In the genomic region with DNA sequence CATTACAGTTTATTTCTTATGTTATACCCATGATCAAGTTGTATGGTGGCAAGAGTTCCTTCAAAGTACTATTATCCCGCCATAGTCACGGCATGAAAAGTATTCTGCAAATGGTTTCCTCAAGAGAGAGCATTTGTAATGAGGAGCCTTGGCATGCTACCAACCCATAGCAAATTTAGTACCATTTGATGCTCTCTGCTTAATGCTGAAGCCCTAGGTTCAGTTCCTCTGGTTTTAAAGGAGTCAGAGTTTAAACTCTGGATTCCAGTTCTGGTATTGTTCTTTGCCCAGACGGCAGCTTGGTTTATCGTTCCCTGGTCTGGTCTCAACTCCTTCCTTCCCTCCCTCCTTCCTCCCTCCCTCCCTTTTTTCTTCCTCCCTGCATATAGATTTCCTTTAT, we compare ENCODE assay signal across 27 cellular contexts.
DNase-seq lines count a peak whose midpoint lies in the region; ATAC-seq and TF ChIP-seq lines count a peak whose summit lies in the region.
"Had no signal": no experiment of that assay in that cellular context is flagged by ENCODE, and none has a peak within 500 bp of the region (broad histone marks: within the 10 kb centered on the region; RNA-seq: fewer than 3 reads in every experiment).

No MANE protein-coding gene starts in this region.

- no peaks in the 10 kb centered on the region for H3K9me3 Mint-ChIP-seq in dendritic cell treated with granulocyte-macrophage colony-stimulating factor and Interleukin-4, amounts not matched to agents 40 ng/mL and 50 ng/mL, for 4 days
- no peaks in the 10 kb centered on the region for H3K9me3 Mint-ChIP-seq in osteocyte (ENCODE audit: unreplicated experiment)
- H3K9me3 Mint-ChIP-seq: activated naive CD8-positive, alpha-beta T cell treated with anti-CD3 and anti-CD28 coated beads, Interleukin-2, amount 10 ng/mL, durations not matched to agents 7 days and 5 days; activated T-cell treated with anti-CD3 and anti-CD28 coated beads, Interleukin-2, amount 50 U/mL, for 4 hours; immature natural killer cell; stimulated activated naive CD8-positive, alpha-beta T cell treated with anti-CD3 and anti-CD28 coated beads, Interleukin-15, amount 100 ng/mL, for 72 hours had no signal

- H3K27me3 ChIP-seq in ACC112 (ENCODE audit: insufficient read depth, low read length) (no peaks in the 10 kb centered on the region), SJSA1 (replicated peaks) (no peaks in the 10 kb centered on the region)
- H3K27me3 ChIP-seq: pancreas, right atrium auricular region had no signal

- ATAC-seq in HG03354 (IDR thresholded peaks at IDR 0.05; ENCODE audit: poor library complexity, severe bottlenecking, unreplicated experiment), result no peak
- ATAC-seq in GM18861 (IDR thresholded peaks at IDR 0.05; ENCODE audit: unreplicated experiment), result no peak
- no peak for ATAC-seq in GM18868 (IDR thresholded peaks at IDR 0.05; ENCODE audit: unreplicated experiment)
- ATAC-seq: GM12878; stimulated activated naive CD8-positive, alpha-beta T cell treated with anti-CD3 and anti-CD28 coated beads, Interleukin-15, amount 100 ng/mL, for 72 hours; WTC11 had no signal

- intact Hi-C loops in dendritic cell treated with granulocyte-macrophage colony-stimulating factor and Interleukin-4, amounts not matched to agents 40 ng/mL and 50 ng/mL, for 4 days (cut with micrococcal nuclease), result no loop called here

- no peak for TF ChIP-seq CTCF in osteocyte (IDR thresholded peaks at IDR 0.05)

- no peaks in the 10 kb centered on the region for H3K36me3 Mint-ChIP-seq in dendritic cell treated with granulocyte-macrophage colony-stimulating factor and Interleukin-4, amounts not matched to agents 40 ng/mL and 50 ng/mL, for 4 days (ENCODE audit: low read depth)
- no peaks in the 10 kb centered on the region for H3K36me3 Mint-ChIP-seq in osteocyte (ENCODE audit: unreplicated experiment)
- H3K36me3 Mint-ChIP-seq: activated naive CD8-positive, alpha-beta T cell treated with anti-CD3 and anti-CD28 coated beads, Interleukin-2, amount 10 ng/mL, durations not matched to agents 7 days and 5 days; CD8-positive, alpha-beta memory T cell; immature natural killer cell; WTC11 had no signal

- peaks cover 24% of the 10 kb centered on the region for H3K4me1 Mint-ChIP-seq in dendritic cell treated with granulocyte-macrophage colony-stimulating factor and Interleukin-4, amounts not matched to agents 40 ng/mL and 50 ng/mL, for 4 days (ENCODE audit: low read depth)
- H3K4me1 Mint-ChIP-seq in osteocyte (ENCODE audit: unreplicated experiment), result peaks cover 32% of the 10 kb centered on the region
- H3K4me1 Mint-ChIP-seq: activated naive CD8-positive, alpha-beta T cell treated with anti-CD3 and anti-CD28 coated beads, Interleukin-2, amount 10 ng/mL, durations not matched to agents 7 days and 5 days; B cell; CD8-positive, alpha-beta memory T cell; WTC11 had no signal

- DNase-seq in SJSA1 (ENCODE audit: low read depth in 1 of 2, low spot score in 2 of 2) (peak in 1 of 2 experiments; percentile 28), osteocyte (ENCODE audit: extremely low spot score, unreplicated experiment) (no peak), middle frontal gyrus (ENCODE audit: extremely low spot score, low spot score) (no peak)
- DNase-seq: ACHN; activated CD4-positive, alpha-beta T cell treated with anti-CD3 and anti-CD28 coated beads, Interleukin-2, amount 10 ng/mL, durations not matched to agents 7 days and 5 days; activated gamma-delta T cell treated with Interleukin-2 at 50 U/mL for 16 hours; activated naive CD8-positive, alpha-beta T cell treated with anti-CD3 and anti-CD28 coated beads, Interleukin-2, amount 10 ng/mL, durations not matched to agents 7 days and 5 days; activated T-cell treated with anti-CD3 and anti-CD28 coated beads, Interleukin-2, amount 50 U/mL, for 4 hours; CD8-positive, alpha-beta memory T cell; DMS153; immature natural killer cell; mammary epithelial cell; NCI-H146; NCI-H446 treated with DMSO at 0.1 percent for 48 hours; pancreas; RPMI8226; stimulated activated CD8-positive, alpha-beta memory T cell treated with anti-CD3 and anti-CD28 coated beads, Interleukin-4, amount 100 ng/mL, for 48 hours; stimulated activated naive CD8-positive, alpha-beta T cell treated with anti-CD3 and anti-CD28 coated beads, Interleukin-15, amount 100 ng/mL, for 72 hours had no signal

- no peaks in the 10 kb centered on the region for H3K79me2 ChIP-seq in ACC112 (ENCODE audit: control insufficient read depth, insufficient read depth, low read length, unreplicated experiment)

- H3K36me3 ChIP-seq in ACC112 (ENCODE audit: insufficient read depth, low read length) (no peaks in the 10 kb centered on the region), SJSA1 (no peaks in the 10 kb centered on the region)
- H3K36me3 ChIP-seq: pancreas, right atrium auricular region had no signal

- H3K4me3 ChIP-seq in ACC112 (ENCODE audit: low read depth, low read length) (no peak overlapping the region; the same call in 1 of the 2 replicates), SJSA1 (no peak overlapping the region)
- H3K4me3 ChIP-seq: GM12878, pancreas, right atrium auricular region had no signal

- H2AFZ ChIP-seq in ACC112 (ENCODE audit: low read length, unreplicated experiment), result peak overlapping the region; percentile 41

- no peaks in the 10 kb centered on the region for H3K9me3 ChIP-seq in SJSA1 (replicated peaks)
- H3K9me3 ChIP-seq: pancreas had no signal

- H3K27ac ChIP-seq in ACC112 (ENCODE audit: low read depth, low read length) (no peak overlapping the region), SJSA1 (peak overlapping the region; percentile 67)
- H3K27ac ChIP-seq: pancreas had no signal

- no peak overlapping the region for H3K4me3 Mint-ChIP-seq in dendritic cell treated with granulocyte-macrophage colony-stimulating factor and Interleukin-4, amounts not matched to agents 40 ng/mL and 50 ng/mL, for 4 days
- H3K4me3 Mint-ChIP-seq in osteocyte (ENCODE audit: unreplicated experiment), result no peak overlapping the region
- H3K4me3 Mint-ChIP-seq: activated CD4-positive, alpha-beta T cell treated with anti-CD3 and anti-CD28 coated beads, Interleukin-2, amount 10 ng/mL, durations not matched to agents 7 days and 5 days; activated naive CD8-positive, alpha-beta T cell treated with anti-CD3 and anti-CD28 coated beads, Interleukin-2, amount 10 ng/mL, durations not matched to agents 7 days and 5 days; activated T-cell treated with anti-CD3 and anti-CD28 coated beads, Interleukin-2, amount 50 U/mL, for 4 hours; B cell; CD8-positive, alpha-beta memory T cell; immature natural killer cell; stimulated activated naive CD8-positive, alpha-beta T cell treated with anti-CD3 and anti-CD28 coated beads, Interleukin-15, amount 100 ng/mL, for 72 hours; WTC11 had no signal

- no peaks in the 10 kb centered on the region for H3K27me3 Mint-ChIP-seq in dendritic cell treated with granulocyte-macrophage colony-stimulating factor and Interleukin-4, amounts not matched to agents 40 ng/mL and 50 ng/mL, for 4 days
- H3K27me3 Mint-ChIP-seq in osteocyte (ENCODE audit: unreplicated experiment), result no peaks in the 10 kb centered on the region
- H3K27me3 Mint-ChIP-seq: stimulated activated naive CD8-positive, alpha-beta T cell treated with anti-CD3 and anti-CD28 coated beads, Interleukin-15, amount 100 ng/mL, for 72 hours had no signal

- H3K27ac Mint-ChIP-seq in dendritic cell treated with granulocyte-macrophage colony-stimulating factor and Interleukin-4, amounts not matched to agents 40 ng/mL and 50 ng/mL, for 4 days, result peak overlapping the region; percentile 54
- H3K27ac Mint-ChIP-seq in osteocyte (ENCODE audit: unreplicated experiment), result peak overlapping the region; percentile 52
- H3K27ac Mint-ChIP-seq: activated CD4-positive, alpha-beta T cell treated with anti-CD3 and anti-CD28 coated beads, Interleukin-2, amount 10 ng/mL, durations not matched to agents 7 days and 5 days; activated naive CD8-positive, alpha-beta T cell treated with anti-CD3 and anti-CD28 coated beads, Interleukin-2, amount 10 ng/mL, durations not matched to agents 7 days and 5 days; B cell; CD8-positive, alpha-beta memory T cell; immature natural killer cell; stimulated activated naive CD8-positive, alpha-beta T cell treated with anti-CD3 and anti-CD28 coated beads, Interleukin-15, amount 100 ng/mL, for 72 hours; WTC11 had no signal

- H3K4me1 ChIP-seq in ACC112 (ENCODE audit: control insufficient read depth, insufficient read depth, low read length, unreplicated experiment), result peaks cover 23% of the 10 kb centered on the region
- H3K4me1 ChIP-seq in SJSA1 (replicated peaks), result peaks cover 19% of the 10 kb centered on the region
- H3K4me1 ChIP-seq: pancreas, right atrium auricular region had no signal
